8 cellular contexts compared by ENCODE assay signal in genomic region chr2:105576440-105577241, GRCh38.
A peak's percentile ranks its signal among the peaks of the same experiment; 100 is the strongest.
DNase-seq lines count a peak whose midpoint lies in the region; ATAC-seq and TF ChIP-seq lines count a peak whose summit lies in the region.

No MANE protein-coding gene starts in this region.

- H3K27me3 ChIP-seq in right lobe of liver, result no peaks in the 10 kb centered on the region

- DNase-seq in activated CD4-positive, alpha-beta T cell treated with anti-CD3 and anti-CD28 coated beads, Interleukin-2, amount 10 ng/mL, durations not matched to agents 24 days and 14 days, result peak; percentile 61
- no peak for DNase-seq in activated CD4-positive, alpha-beta T cell treated with anti-CD3 and anti-CD28 coated beads for 48 hours
- DNase-seq in RPMI7951 (ENCODE audit: low read depth), result peak; percentile 90
- DNase-seq in chondrocyte (ENCODE audit: low spot score), result no peak
- DNase-seq in right lobe of liver, result no peak
- DNase-seq in activated CD4-positive, alpha-beta T cell treated with anti-CD3 and anti-CD28 coated beads, Interleukin-2, amount 50 U/mL, for 48 hours, result no peak

- 29% methylated on average over 6 of the region's 12 CpGs for WGBS in right lobe of liver (ENCODE audit: insufficient coverage, low coverage, low lambda C conversion rate, missing lambda C conversion rate)
- 46% methylated on average over 12 of the region's 12 CpGs for WGBS in urinary bladder

- peak; percentile 82 for TF ChIP-seq RAD21 in Ishikawa (IDR thresholded peaks at IDR 0.05; ENCODE audit: low read depth)

- H3K4me3 ChIP-seq in right lobe of liver (no peak overlapping the region), urinary bladder (ENCODE audit: low read depth, low read length) (no peak overlapping the region)

- no peak for TF ChIP-seq EP300 in Ishikawa (IDR thresholded peaks at IDR 0.05; ENCODE audit: borderline replicate concordance)

- TF ChIP-seq CTCF in chondrocyte (IDR thresholded peaks at IDR 0.05) (peak; percentile 80), right lobe of liver (IDR thresholded peaks at IDR 0.05) (peak; percentile 59 to 65 (median 62))

- H3K36me3 ChIP-seq in right lobe of liver (no peaks in the 10 kb centered on the region), urinary bladder (ENCODE audit: insufficient read depth) (no peaks in the 10 kb centered on the region)

- peak; percentile 65 to 85 (median 74) for ATAC-seq in right lobe of liver

- H3K36me3 Mint-ChIP-seq in activated CD4-positive, alpha-beta T cell treated with anti-CD3 and anti-CD28 coated beads, Interleukin-2, amount 10 ng/mL, durations not matched to agents 24 days and 14 days (ENCODE audit: low read depth), result no peaks in the 10 kb centered on the region
- no peaks in the 10 kb centered on the region for H3K36me3 Mint-ChIP-seq in chondrocyte (ENCODE audit: low read depth)

- TF ChIP-seq POLR2A in right lobe of liver (IDR thresholded peaks at IDR 0.05), result no peak

- H3K27me3 Mint-ChIP-seq in activated CD4-positive, alpha-beta T cell treated with anti-CD3 and anti-CD28 coated beads, Interleukin-2, amount 10 ng/mL, durations not matched to agents 24 days and 14 days, result peaks cover 7% of the 10 kb centered on the region
- H3K27me3 Mint-ChIP-seq in chondrocyte (ENCODE audit: low read depth), result no peaks in the 10 kb centered on the region

- H3K27ac ChIP-seq in right lobe of liver (no peak overlapping the region), urinary bladder (ENCODE audit: low read depth) (peak overlapping the region; percentile 48)

- H3K4me1 Mint-ChIP-seq in activated CD4-positive, alpha-beta T cell treated with anti-CD3 and anti-CD28 coated beads, Interleukin-2, amount 10 ng/mL, durations not matched to agents 24 days and 14 days, result peaks cover 16% of the 10 kb centered on the region
- H3K4me1 Mint-ChIP-seq in chondrocyte (ENCODE audit: low read depth), result peaks cover 13% of the 10 kb centered on the region

- H3K9me3 Mint-ChIP-seq in activated CD4-positive, alpha-beta T cell treated with anti-CD3 and anti-CD28 coated beads, Interleukin-2, amount 10 ng/mL, durations not matched to agents 24 days and 14 days, result no peaks in the 10 kb centered on the region
- no peaks in the 10 kb centered on the region for H3K9me3 Mint-ChIP-seq in chondrocyte (ENCODE audit: low read depth)

- H3K4me1 ChIP-seq in right lobe of liver, result no peaks in the 10 kb centered on the region
- no peaks in the 10 kb centered on the region for H3K4me1 ChIP-seq in urinary bladder (ENCODE audit: insufficient read depth)

- H3K27ac Mint-ChIP-seq in activated CD4-positive, alpha-beta T cell treated with anti-CD3 and anti-CD28 coated beads, Interleukin-2, amount 10 ng/mL, durations not matched to agents 24 days and 14 days, result peak overlapping the region; percentile 23
- peak overlapping the region; percentile 87 for H3K27ac Mint-ChIP-seq in chondrocyte (ENCODE audit: unreplicated experiment)

- intact Hi-C loops in activated CD4-positive, alpha-beta T cell treated with anti-CD3 and anti-CD28 coated beads, Interleukin-2, amount 10 ng/mL, durations not matched to agents 24 days and 14 days (cut with micrococcal nuclease), result loop anchor here (1.0 to 5.0 kb wide), 5 partner anchors 170 to 521 kb away; no protein-coding TSS in a partner anchor
- intact Hi-C loops in right lobe of liver (cut with DNase I), result no loop called here

- H3K4me3 Mint-ChIP-seq in activated CD4-positive, alpha-beta T cell treated with anti-CD3 and anti-CD28 coated beads, Interleukin-2, amount 10 ng/mL, durations not matched to agents 24 days and 14 days, result no peak overlapping the region
- H3K4me3 Mint-ChIP-seq in chondrocyte (ENCODE audit: unreplicated experiment), result no peak overlapping the region

- H3K9me3 ChIP-seq in right lobe of liver, result no peaks in the 10 kb centered on the region

TF ChIP-seq in Ishikawa, 13 proteins besides CTCF, POLR2A, EP300 and RAD21:
- TF ChIP-seq EGR1 (IDR thresholded peaks at IDR 0.05) (no peak), YY1 (IDR thresholded peaks at IDR 0.05; ENCODE audit: low read depth) (no peak), CEBPB (IDR thresholded peaks at IDR 0.05) (no peak), FOXM1 (IDR thresholded peaks at IDR 0.05; ENCODE audit: borderline replicate concordance, low read depth) (no peak), NFIC (IDR thresholded peaks at IDR 0.05) (no peak), CREB1 (IDR thresholded peaks at IDR 0.05; ENCODE audit: low read depth) (no peak), TEAD4 (IDR thresholded peaks at IDR 0.05) (no peak), TCF12 (IDR thresholded peaks at IDR 0.05; ENCODE audit: low read depth) (no peak), TAF1 (IDR thresholded peaks at IDR 0.05; ENCODE audit: low read depth) (no peak), REST (IDR thresholded peaks at IDR 0.05; ENCODE audit: low read depth) (no peak), USF1 (IDR thresholded peaks at IDR 0.05) (no peak), MAX (IDR thresholded peaks at IDR 0.05) (no peak), ZBTB7A (IDR thresholded peaks at IDR 0.05; ENCODE audit: low read depth) (no peak)
TF ChIP-seq in Ishikawa: peak in this region for 0.

Comparison
In these comparisons a context has a peak if more than half of its experiments do, and no peak if none do; other contexts are left out.
1. DNase-seq: peak in activated CD4-positive, alpha-beta T cell treated with anti-CD3 and anti-CD28 coated beads, Interleukin-2, amount 10 ng/mL, durations not matched to agents 24 days and 14 days (single experiment) and RPMI7951 (single experiment); none in activated CD4-positive, alpha-beta T cell treated with anti-CD3 and anti-CD28 coated beads for 48 hours (single experiment), chondrocyte (single experiment), right lobe of liver (0 of 3) and activated CD4-positive, alpha-beta T cell treated with anti-CD3 and anti-CD28 coated beads, Interleukin-2, amount 50 U/mL, for 48 hours (0 of 2).